ENCODE assay signal across 8 cellular contexts in the genomic region with DNA sequence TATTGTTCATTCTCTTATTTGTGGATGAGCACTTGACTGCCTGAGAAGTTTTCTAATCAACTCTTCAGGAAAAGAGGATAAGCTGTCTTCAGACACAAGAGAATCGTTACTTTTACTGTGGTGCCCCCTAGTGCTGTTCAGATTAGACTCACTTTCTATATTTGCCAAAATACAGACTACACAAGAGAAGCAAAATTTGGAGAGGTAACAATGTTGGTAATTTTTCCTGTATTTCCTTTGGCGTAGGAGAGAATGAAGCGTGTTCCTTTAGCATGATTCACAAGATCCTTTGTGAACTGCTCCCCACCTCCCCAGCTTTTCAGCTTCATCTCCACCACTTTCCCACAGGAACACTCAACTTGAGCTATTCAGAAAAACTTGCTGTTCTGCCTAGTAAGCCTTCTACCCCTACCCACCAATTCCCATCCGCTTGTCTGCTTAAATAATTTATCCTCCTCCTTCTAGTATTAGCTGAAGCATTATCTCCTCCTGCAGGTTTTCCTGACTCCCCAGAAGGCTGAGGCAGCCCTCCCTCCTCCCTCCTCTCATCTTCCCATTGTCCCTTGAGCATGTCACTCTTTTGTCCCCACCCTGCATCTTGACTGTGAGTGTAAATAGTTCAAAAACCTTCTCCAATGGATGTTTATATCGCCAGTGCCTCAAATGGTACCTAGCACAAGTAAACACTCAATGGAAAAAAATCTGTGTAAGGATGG. TPM values are rescaled to one million over a fixed set of nuclear protein-coding genes. Genes with fewer than 3 reads are reported as not detected.
A peak's percentile ranks its signal among the peaks of the same experiment; 100 is the strongest.
DNase-seq lines count a peak whose midpoint lies in the region; ATAC-seq, FAIRE-seq and TF ChIP-seq lines count a peak whose summit lies in the region.

No MANE protein-coding gene starts in this region.

- CTCF ChIA-PET in BJ (lab: Yijun Ruan, JAX) = interaction anchor here (0.6 to 6.1 kb wide), 36 partner anchors 9 to 1029 kb away, joined by 3 to 90 read pairs (median 4); no protein-coding TSS in a partner anchor
- CTCF ChIA-PET in PC-3 (lab: Charles Lee) = interaction anchor here (0.5 to 4.5 kb wide), 17 partner anchors 9 to 458 kb away, joined by 3 to 126 read pairs (median 4); no protein-coding TSS in a partner anchor

- ATAC-seq in PC-3 (peak; percentile 93), GM21737 (IDR thresholded peaks at IDR 0.05; ENCODE audit: unreplicated experiment) (no peak), HG03135 (IDR thresholded peaks at IDR 0.05; ENCODE audit: unreplicated experiment) (no peak), HG02870 (IDR thresholded peaks at IDR 0.05; ENCODE audit: unreplicated experiment) (no peak)
- no peak for ATAC-seq in effector memory CD8-positive, alpha-beta T cell (replicated peaks)

- POLR2A ChIA-PET in BJ (lab: Charles Lee) (interaction anchor here (0.7 to 1.0 kb wide), 3 partner anchors 12 to 457 kb away, joined by 3 read pairs; no protein-coding TSS in a partner anchor), PC-3 (lab: Charles Lee; ENCODE audit: unreplicated experiment) (interaction anchor here (0.6 to 0.7 kb wide), 2 partner anchors 148 to 1385 kb away, joined by 4 read pairs; no protein-coding TSS in a partner anchor)

- H3K27ac ChIP-seq in PC-3 (ENCODE audit: low read length) = no peak overlapping the region

- no peak overlapping the region for H2AFZ ChIP-seq in PC-3 (ENCODE audit: low read length)

- H3K27ac Mint-ChIP-seq in effector memory CD8-positive, alpha-beta T cell = peak overlapping the region; percentile 16 to 96

- no peak overlapping the region for H3K4me3 ChIP-seq in BJ (ENCODE audit: low read depth, low read length)
- H3K4me3 ChIP-seq in PC-3 (ENCODE audit: low read length) = no peak overlapping the region

- intact Hi-C loops in PC-3 (cut with micrococcal nuclease) = loop anchor here (1.0 to 10.0 kb wide), 11 partner anchors 140 to 457 kb away; no protein-coding TSS in a partner anchor

- no peaks in the 10 kb centered on the region for H3K36me3 Mint-ChIP-seq in effector memory CD8-positive, alpha-beta T cell (ENCODE audit: insufficient read depth)

- no peaks in the 10 kb centered on the region for H3K79me2 ChIP-seq in PC-3 (ENCODE audit: low read length)

- TF ChIP-seq CTCF in BJ (IDR thresholded peaks at IDR 0.05; ENCODE audit: insufficient read depth, low read depth, low read length) = peak; percentile 67
- TF ChIP-seq CTCF in PC-3 (conservative IDR thresholded peaks at IDR 0.05; ENCODE audit: low read depth, low read length) = peak; percentile 100

- no peaks in the 10 kb centered on the region for H3F3A ChIP-seq in PC-3 (ENCODE audit: low read length, unreplicated experiment)

- H3K4me2 ChIP-seq in PC-3 (ENCODE audit: low read length) = no peak overlapping the region

- no peak overlapping the region for H3K9ac ChIP-seq in PC-3 (ENCODE audit: low read length)

- H3K36me3 ChIP-seq in BJ (ENCODE audit: control insufficient read depth, insufficient read depth, low read length) = no peaks in the 10 kb centered on the region
- H3K36me3 ChIP-seq in PC-3 (ENCODE audit: low read depth, low read length) = no peaks in the 10 kb centered on the region

- H3K4me1 Mint-ChIP-seq in effector memory CD8-positive, alpha-beta T cell (ENCODE audit: low read depth in 2 of 2) = peaks cover 23 to 38% of the 10 kb centered on the region in 2 donors

- H3K9me2 ChIP-seq in PC-3 (replicated peaks; ENCODE audit: low read length) = no peaks in the 10 kb centered on the region

- H3K9me3 ChIP-seq in PC-3 (ENCODE audit: low read length) = no peaks in the 10 kb centered on the region

- H3K4me1 ChIP-seq in PC-3 (ENCODE audit: insufficient read depth, low read length) = 0 out of 2 replicates have a peak, but pooled peaks cover 4% of the 10 kb centered on the region

- no peak overlapping the region for H3K4me3 Mint-ChIP-seq in effector memory CD8-positive, alpha-beta T cell

- no peaks in the 10 kb centered on the region for H3K27me3 ChIP-seq in BJ (ENCODE audit: control insufficient read depth, insufficient read depth, low read length)
- no peaks in the 10 kb centered on the region for H3K27me3 ChIP-seq in PC-3 (ENCODE audit: low read length)

- no peaks in the 10 kb centered on the region for H4K20me1 ChIP-seq in PC-3 (ENCODE audit: low read length)

- FAIRE-seq in GM19239 (lab: Jason Lieb, UNC) = peak; percentile 81

- no peaks in the 10 kb centered on the region for H3K9me3 Mint-ChIP-seq in effector memory CD8-positive, alpha-beta T cell

- DNase-seq in BJ (ENCODE audit: low read depth) (peak; percentile 77), GM19239 (ENCODE audit: insufficient read length, low spot score) (no peak), PC-3 (peak; percentile 98), midbrain (lab: John Stamatoyannopoulos, UW) (peak; percentile 51)
- no peak for DNase-seq in effector memory CD8-positive, alpha-beta T cell

- H3K27me3 Mint-ChIP-seq in effector memory CD8-positive, alpha-beta T cell = no peaks in the 10 kb centered on the region

- BruUV-seq in PC-3 (replicated peaks; lab: Mats Ljungman, UMichigan) = no TSS peak

RNA-seq across cellular contexts. Expression of a gene that starts 4.5 kb away (rescaled TPM):
- 5.9 and 11.6 TPM in 2 replicates for polyA plus RNA-seq in BJ (2011; rRNA removed)
- polyA minus RNA-seq in BJ (2011; rRNA and poly(A)+ RNA removed) = 6.5 and 8.7 TPM in 2 replicates
- 0.17 and 0.18 TPM in 2 replicates for total RNA-seq in PC-3 (2014; rRNA removed)

Comparison
In these comparisons a context has a peak if more than half of its experiments do, and no peak if none do; other contexts are left out.
1. DNase-seq: peak in BJ (single experiment), PC-3 (single experiment) and midbrain (single experiment); none in GM19239 (single experiment) and effector memory CD8-positive, alpha-beta T cell (0 of 3).